ENCODE assay signal across 14 cellular contexts in the genomic region with DNA sequence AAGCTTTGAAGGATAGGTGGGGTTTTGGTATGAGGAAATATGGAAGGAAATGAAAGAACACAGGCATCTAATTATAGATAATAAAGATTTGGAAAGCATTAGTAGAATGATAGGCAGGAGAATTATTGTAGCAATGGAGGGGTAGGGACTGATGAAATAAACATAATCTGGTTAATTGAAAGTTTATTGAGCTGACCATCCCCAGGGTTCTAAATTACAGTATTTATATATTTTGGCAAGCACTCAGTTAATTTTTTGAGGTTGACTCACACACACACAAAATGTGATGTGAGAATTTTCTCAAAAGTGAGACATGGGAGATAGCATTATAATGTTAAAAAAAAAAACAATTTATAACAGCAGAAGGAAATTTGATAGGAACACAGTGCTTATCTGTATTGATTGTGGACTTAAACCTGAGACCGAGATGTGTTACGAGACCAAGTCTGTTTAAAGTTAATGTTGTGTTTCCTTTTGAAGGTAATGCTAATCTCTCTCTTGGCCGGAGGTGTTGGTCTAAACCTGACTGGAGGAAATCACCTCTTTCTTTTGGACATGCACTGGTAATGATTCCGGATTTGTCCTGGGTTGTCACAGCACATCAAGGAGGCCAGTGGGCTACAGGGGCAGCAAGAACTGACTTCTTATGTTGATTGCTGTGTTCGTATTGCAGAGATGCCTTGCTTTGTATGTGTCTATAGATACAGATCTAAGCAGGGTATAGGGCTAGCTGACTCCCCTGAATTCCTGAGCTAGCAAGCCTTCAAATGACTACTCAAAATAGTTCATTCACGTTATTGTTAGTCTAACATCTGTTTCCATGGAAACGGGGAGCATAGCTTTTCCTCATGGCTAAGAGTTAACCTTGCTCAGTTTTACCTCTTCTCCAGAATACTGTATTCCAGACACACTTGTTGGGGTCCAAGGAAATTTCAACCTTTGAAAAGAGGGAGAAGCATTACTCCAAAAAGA. TPM values are rescaled to one million over a fixed set of nuclear protein-coding genes. Genes with fewer than 3 reads are reported as not detected.
A peak's percentile ranks its signal among the peaks of the same experiment; 100 is the strongest.
DNase-seq lines count a peak whose midpoint lies in the region; ATAC-seq and TF ChIP-seq lines count a peak whose summit lies in the region.
"Had no signal": no experiment of that assay in that cellular context is flagged by ENCODE, and none has a peak within 500 bp of the region (broad histone marks: within the 10 kb centered on the region; RNA-seq: fewer than 3 reads in every experiment).

No MANE protein-coding gene starts in this region.

- TF ChIP-seq CTCF in KMS-11 (conservative IDR thresholded peaks at IDR 0.05; ENCODE audit: low read depth, low read length), result no peak
- TF ChIP-seq CTCF in astrocyte of the spinal cord (IDR thresholded peaks at IDR 0.05; ENCODE audit: low read depth, low read length), result no peak
- TF ChIP-seq CTCF in thoracic aorta (IDR thresholded peaks at IDR 0.05), result no peak
- TF ChIP-seq CTCF in gastrocnemius medialis (IDR thresholded peaks at IDR 0.05 in 4 of 5, conservative IDR thresholded peaks at IDR 0.05 in 1 of 5), result no peak

- no peak overlapping the region for H2AFZ ChIP-seq in KMS-11 (ENCODE audit: low read depth)

- H3K27ac Mint-ChIP-seq in stimulated activated memory B cell treated with anti-CD40 and anti-IgM and Interleukin-4, amounts not matched to agents 10 μg/mL and 1 μg/mL and 100 μg/mL, for 72 hours, result no peak overlapping the region

- no peaks in the 10 kb centered on the region for H3K79me2 ChIP-seq in KMS-11 (ENCODE audit: insufficient read depth, low read depth)

- intact Hi-C loops in gastrocnemius medialis (cut with DNase I; ENCODE audit: low total_unique reads), result loop anchor here (10.0 kb wide), 2 partner anchors 508 to 588 kb away; partner anchors contain the start of gene TENT5C

- H3K4me1 Mint-ChIP-seq in stimulated activated memory B cell treated with anti-CD40 and anti-IgM and Interleukin-4, amounts not matched to agents 10 μg/mL and 1 μg/mL and 100 μg/mL, for 72 hours, result no peaks in the 10 kb centered on the region

- ATAC-seq in thoracic aorta (ENCODE audit: insufficient number of reproducible peaks, low FRiP score, low read depth) (no peak), gastrocnemius medialis (no peak)
- no peak for ATAC-seq in stimulated activated memory B cell treated with anti-CD40 and anti-IgM and Interleukin-4, amounts not matched to agents 10 μg/mL and 1 μg/mL and 100 μg/mL, for 72 hours

- no peak overlapping the region for H3K9ac ChIP-seq in KMS-11

- H3K27me3 Mint-ChIP-seq in stimulated activated memory B cell treated with anti-CD40 and anti-IgM and Interleukin-4, amounts not matched to agents 10 μg/mL and 1 μg/mL and 100 μg/mL, for 72 hours, result no peaks in the 10 kb centered on the region

- H3K27me3 ChIP-seq in KMS-11 (ENCODE audit: insufficient read depth, low read depth), result no peaks in the 10 kb centered on the region
- no peaks in the 10 kb centered on the region for H3K27me3 ChIP-seq in thoracic aorta (replicated peaks; ENCODE audit: insufficient read depth)
- no peaks in the 10 kb centered on the region for H3K27me3 ChIP-seq in gastrocnemius medialis

- no peak overlapping the region for H3K4me3 Mint-ChIP-seq in stimulated activated memory B cell treated with anti-CD40 and anti-IgM and Interleukin-4, amounts not matched to agents 10 μg/mL and 1 μg/mL and 100 μg/mL, for 72 hours

- no peaks in the 10 kb centered on the region for H3K9me3 ChIP-seq in thoracic aorta
- H3K9me3 ChIP-seq in gastrocnemius medialis, result no peaks in the 10 kb centered on the region

- in situ Hi-C loops in astrocyte of the spinal cord (cut with HindIII; ENCODE audit: low sequenced_read_pairs) (no loop called here), gastrocnemius medialis (cut with MboI; ENCODE audit: low sequenced_read_pairs in 4 of 4) (no loop called here)

- DNase-seq in astrocyte of the spinal cord (ENCODE audit: low read depth, low spot score) (peak; percentile 52), kidney glomerular epithelial cell (lab: John Stamatoyannopoulos, UW) (peak; percentile 0), thoracic aorta (ENCODE audit: low spot score) (no peak), T-helper 2 cell (no peak), gastrocnemius medialis (no peak)
- DNase-seq: activated CD4-positive, alpha-beta T cell treated with anti-CD3 and anti-CD28 coated beads, Interleukin-2, amount 50 U/mL, for 48 hours; activated effector memory CD4-positive, alpha-beta T cell treated with anti-CD3 and anti-CD28 coated beads, Interleukin-2, amount 50 U/mL, for 16 hours; aorta; MV-4-11; NCI-H2171 treated with DMSO at 0.1 percent for 48 hours; SHP77 had no signal

- H3K36me3 Mint-ChIP-seq in stimulated activated memory B cell treated with anti-CD40 and anti-IgM and Interleukin-4, amounts not matched to agents 10 μg/mL and 1 μg/mL and 100 μg/mL, for 72 hours, result peaks cover 64% of the 10 kb centered on the region

- H3K4me2 ChIP-seq in KMS-11, result no peak overlapping the region; the same call in 1 of the 2 replicates

- H3K4me3 ChIP-seq in KMS-11 (IDR thresholded peaks at IDR 0.05; ENCODE audit: insufficient read depth, low read depth, low read length), result no peak overlapping the region
- H3K4me3 ChIP-seq in astrocyte of the spinal cord (ENCODE audit: low read depth, low read length), result no peak overlapping the region
- no peak overlapping the region for H3K4me3 ChIP-seq in thoracic aorta
- H3K4me3 ChIP-seq in gastrocnemius medialis, result no peak overlapping the region

- 0 out of 2 replicates have a peak, but pooled peaks cover 4% of the 10 kb centered on the region for H3K36me3 ChIP-seq in KMS-11 (ENCODE audit: insufficient read depth)
- H3K36me3 ChIP-seq in thoracic aorta, result no peaks in the 10 kb centered on the region
- no peaks in the 10 kb centered on the region for H3K36me3 ChIP-seq in gastrocnemius medialis

- H3K9me3 Mint-ChIP-seq in stimulated activated memory B cell treated with anti-CD40 and anti-IgM and Interleukin-4, amounts not matched to agents 10 μg/mL and 1 μg/mL and 100 μg/mL, for 72 hours, result no peaks in the 10 kb centered on the region

- no peak for TF ChIP-seq POLR2A in gastrocnemius medialis (IDR thresholded peaks at IDR 0.05)

- H3K4me1 ChIP-seq in KMS-11 (ENCODE audit: low read depth, poor library complexity, severe bottlenecking) (peaks cover 33% of the 10 kb centered on the region), thoracic aorta (ENCODE audit: control insufficient read depth in 1 of 2, low read depth in 2 of 2) (peaks cover 31 to 67% of the 10 kb centered on the region in 2 donors), gastrocnemius medialis (peaks cover 35 to 56% of the 10 kb centered on the region in 2 donors)

- no peaks in the 10 kb centered on the region for H4K20me1 ChIP-seq in KMS-11 (ENCODE audit: insufficient read depth)

- H3K27ac ChIP-seq in KMS-11, result peak overlapping the region; percentile 9; the same call in 1 of the 2 replicates
- H3K27ac ChIP-seq in thoracic aorta, result peak overlapping the region; percentile 22 to 37
- peak overlapping the region in 2 of 4 donors; percentile 93 to 94 for H3K27ac ChIP-seq in gastrocnemius medialis
- H3K27ac ChIP-seq: C4-2B had no signal

RNA-seq across cellular contexts. Expression of gene TRIM45, which starts 24.4 kb away (rescaled TPM):
- 1 to 10 TPM; 1.5 to 7.1 TPM for total RNA-seq in thoracic aorta
- total RNA-seq in gastrocnemius medialis, result 1 to 10 TPM; 2.4 to 9.4 (median 5.2) TPM

RNA-seq across cellular contexts. Expression of gene TTF2, which starts 37.0 kb away (rescaled TPM):
- total RNA-seq in thoracic aorta (10 to 100 TPM; 28.8 to 32.1 TPM), gastrocnemius medialis (10 to 100 TPM in 3 of 4 donors, 1 to 10 TPM in 1; 9.7 to 15.2 (median 12.2) TPM)

Comparison
In these comparisons a context has a peak if more than half of its experiments do, and no peak if none do; other contexts are left out.
1. DNase-seq: peak in astrocyte of the spinal cord (single experiment) and kidney glomerular epithelial cell (single experiment); none in thoracic aorta (single experiment), T-helper 2 cell (0 of 5) and gastrocnemius medialis (0 of 2).